In genomic region chr15:90334304-90334731, GRCh38 we compare ENCODE assay signal across 16 cellular contexts. TPM values are rescaled to one million over a fixed set of nuclear protein-coding genes. Genes with fewer than 3 reads are reported as not detected.
DNase-seq lines count a peak whose midpoint lies in the region; ATAC-seq and TF ChIP-seq lines count a peak whose summit lies in the region.
"Had no signal": no experiment of that assay in that cellular context is flagged by ENCODE, and none has a peak within 500 bp of the region (broad histone marks: within the 10 kb centered on the region; RNA-seq: fewer than 3 reads in every experiment).

No MANE protein-coding gene starts in this region.

- H3K36me3 Mint-ChIP-seq in activated T-cell treated with anti-CD3 and anti-CD28 coated beads, Interleukin-2, amount 50 U/mL, for 4 hours (ENCODE audit: insufficient read depth): no peaks in the 10 kb centered on the region
- H3K36me3 Mint-ChIP-seq: CD14-positive monocyte had no signal

- no peaks in the 10 kb centered on the region for H3K9me3 Mint-ChIP-seq in activated T-cell treated with anti-CD3 and anti-CD28 coated beads, Interleukin-2, amount 50 U/mL, for 4 hours
- H3K9me3 Mint-ChIP-seq: CD14-positive monocyte had no signal

- DNase-seq in epithelial cell of esophagus (ENCODE audit: low read depth): peak; percentile 90
- DNase-seq in mucosa of gallbladder (ENCODE audit: low spot score): peak; percentile 50
- DNase-seq in activated T-cell treated with anti-CD3 and anti-CD28 coated beads, Interleukin-2, amount 50 U/mL, for 4 hours: no peak
- no peak for DNase-seq in activated naive CD4-positive, alpha-beta T cell (lab: John Stamatoyannopoulos, UW)
- DNase-seq in activated T-cell treated with anti-CD3 and anti-CD28 coated beads, Interleukin-2, amount 50 U/mL, for 1 hour: no peak
- DNase-seq: GOT3, KBM-7, NCI-H1092, NCI-H2107, SHP77 had no signal

- H3K4me1 Mint-ChIP-seq in activated T-cell treated with anti-CD3 and anti-CD28 coated beads, Interleukin-2, amount 50 U/mL, for 4 hours (ENCODE audit: low read depth): peaks cover 7% of the 10 kb centered on the region

- no peaks in the 10 kb centered on the region for H3K27me3 Mint-ChIP-seq in activated T-cell treated with anti-CD3 and anti-CD28 coated beads, Interleukin-2, amount 50 U/mL, for 4 hours (ENCODE audit: low read depth)

- no peak for TF ChIP-seq RAD21 in Ishikawa (IDR thresholded peaks at IDR 0.05; ENCODE audit: low read depth)

- TF ChIP-seq EP300 in Ishikawa (IDR thresholded peaks at IDR 0.05; ENCODE audit: borderline replicate concordance): no peak

- peak overlapping the region; percentile 68 for H3K27ac ChIP-seq in 22Rv1
- H3K27ac ChIP-seq: A549 had no signal

- ATAC-seq in activated T-cell treated with anti-CD3 and anti-CD28 coated beads, Interleukin-2, amount 50 U/mL, for 4 hours: no peak
- no peak for ATAC-seq in GM19467 (IDR thresholded peaks at IDR 0.05; ENCODE audit: unreplicated experiment)
- ATAC-seq: A549, Panc1 had no signal

- H3K4me3 Mint-ChIP-seq in activated T-cell treated with anti-CD3 and anti-CD28 coated beads, Interleukin-2, amount 50 U/mL, for 4 hours: no peak overlapping the region
- H3K4me3 Mint-ChIP-seq: CD14-positive monocyte had no signal

- H3K4me3 ChIP-seq in epithelial cell of esophagus (ENCODE audit: low read length): no peak overlapping the region
- H3K4me3 ChIP-seq: A549 had no signal

- TF ChIP-seq CTCF in 22Rv1 (IDR thresholded peaks at IDR 0.05): no peak
- no peak for TF ChIP-seq CTCF in epithelial cell of esophagus (IDR thresholded peaks at IDR 0.05; ENCODE audit: insufficient read depth, low read depth, low read length, missing control alignments)

TF ChIP-seq in Ishikawa, 13 proteins besides CTCF, POLR2A, EP300 and RAD21:
- TF ChIP-seq USF1 (IDR thresholded peaks at IDR 0.05) (no peak), CREB1 (IDR thresholded peaks at IDR 0.05; ENCODE audit: low read depth) (no peak), CEBPB (IDR thresholded peaks at IDR 0.05) (peak; percentile 37; the same call in 1 of the 2 replicates), NFIC (IDR thresholded peaks at IDR 0.05) (no peak), TAF1 (IDR thresholded peaks at IDR 0.05; ENCODE audit: low read depth) (no peak), YY1 (IDR thresholded peaks at IDR 0.05; ENCODE audit: low read depth) (no peak), ZBTB7A (IDR thresholded peaks at IDR 0.05; ENCODE audit: low read depth) (no peak)

RNA-seq across cellular contexts. Expression of gene ZNF774, which starts 17.8 kb away (rescaled TPM):
- total RNA-seq in mucosa of gallbladder: 18.4 TPM
- 1 to 10 TPM in 2 of 3 donors, under 1 TPM in 1; 0.46 to 1.2 (median 1.0) TPM for total RNA-seq in activated T-cell treated with anti-CD3 and anti-CD28 coated beads, Interleukin-2, amount 50 U/mL, for 4 hours

RNA-seq across cellular contexts. Expression of gene IQGAP1, which starts 53.7 kb away (rescaled TPM):
- 159 TPM for total RNA-seq in mucosa of gallbladder
- total RNA-seq in activated T-cell treated with anti-CD3 and anti-CD28 coated beads, Interleukin-2, amount 50 U/mL, for 4 hours: 10 to 100 TPM; 83.1 to 96.0 (median 91.4) TPM

Comparison
In these comparisons a context has a peak if more than half of its experiments do, and no peak if none do; other contexts are left out.
1. DNase-seq: peak in epithelial cell of esophagus (single experiment) and mucosa of gallbladder (single experiment); none in activated T-cell treated with anti-CD3 and anti-CD28 coated beads, Interleukin-2, amount 50 U/mL, for 4 hours (single experiment), activated naive CD4-positive, alpha-beta T cell (0 of 4) and activated T-cell treated with anti-CD3 and anti-CD28 coated beads, Interleukin-2, amount 50 U/mL, for 1 hour (single experiment).